In the genomic region with DNA sequence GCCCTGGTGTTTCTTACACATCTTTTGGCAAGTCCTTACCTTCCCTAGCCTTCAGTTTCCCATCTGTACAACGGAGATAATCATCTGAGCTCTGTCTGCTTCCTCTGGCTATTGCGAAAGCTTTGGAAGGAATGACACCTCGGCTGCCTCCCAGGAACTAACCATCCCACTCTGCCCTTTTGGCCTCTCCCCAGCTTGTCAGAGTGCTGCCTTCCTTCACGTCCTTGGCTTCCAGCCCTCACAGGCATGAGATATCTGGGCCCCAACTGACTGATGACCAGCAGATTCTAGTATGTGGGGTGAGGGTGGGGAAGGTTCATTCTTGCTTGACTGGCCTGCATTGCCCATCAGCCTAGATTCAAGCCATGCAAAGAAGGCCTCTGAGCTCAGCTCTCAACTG, we compare ENCODE assay signal across 8 cellular contexts.
DNase-seq lines count a peak whose midpoint lies in the region; ATAC-seq, FAIRE-seq and TF ChIP-seq lines count a peak whose summit lies in the region.

No MANE protein-coding gene starts in this region.

- ATAC-seq in GM19328 (IDR thresholded peaks at IDR 0.05; ENCODE audit: unreplicated experiment): no peak
- ATAC-seq in HG03045 (IDR thresholded peaks at IDR 0.05; ENCODE audit: unreplicated experiment): no peak

- H3K27me3 ChIP-seq in adipocyte (replicated peaks; ENCODE audit: control insufficient read depth, insufficient read depth, low read length) (no peaks in the 10 kb centered on the region), small intestine (ENCODE audit: control insufficient read depth in 2 of 2, insufficient read depth in 2 of 2, low read length in 2 of 2) (no peaks in the 10 kb centered on the region)

- peak overlapping the region; percentile 31 for H3K9ac ChIP-seq in adipocyte (ENCODE audit: low read length)

- peak; percentile 40 for DNase-seq in H54 (ENCODE audit: insufficient read length, low spot score)
- peak; percentile 96 for DNase-seq in adipocyte (ENCODE audit: low read depth)
- DNase-seq in islet precursor cell: peak; percentile 81
- peak; percentile 94 for DNase-seq in small intestine
- DNase-seq in NCI-H2081 (lab: John Stamatoyannopoulos, UW): no peak
- DNase-seq in NCI-H446 treated with DMSO at 0.1 percent for 48 hours (lab: John Stamatoyannopoulos, UW): no peak

- no peak for TF ChIP-seq POLR2A in H54 (IDR thresholded peaks at IDR 0.05; ENCODE audit: low read depth, low read length)

- peaks cover 30% of the 10 kb centered on the region for H3K4me1 ChIP-seq in adipocyte (ENCODE audit: control insufficient read depth, insufficient read depth, low read length)
- peaks cover 4 to 22% of the 10 kb centered on the region in 2 donors for H3K4me1 ChIP-seq in small intestine (ENCODE audit: control insufficient read depth in 2 of 2, insufficient read depth in 1 of 2, low read depth in 1 of 2, low read length in 1 of 2)

- FAIRE-seq in H54 (lab: Jason Lieb, UNC) (peak; percentile 11), small intestine (lab: Jason Lieb, UNC) (no peak)

- H3K36me3 ChIP-seq in adipocyte (ENCODE audit: control insufficient read depth, insufficient read depth, low read length, severe bottlenecking): no peaks in the 10 kb centered on the region
- no peaks in the 10 kb centered on the region for H3K36me3 ChIP-seq in small intestine (ENCODE audit: control insufficient read depth in 2 of 2, insufficient read depth in 2 of 2, low read length in 2 of 2)

- WGBS in small intestine, 3 donors: 7 to 40% (median 33%) methylated on average over 4 of the region's 4 CpGs

- no peaks in the 10 kb centered on the region for H3K9me3 ChIP-seq in adipocyte (ENCODE audit: control insufficient read depth, low read length)
- H3K9me3 ChIP-seq in small intestine (ENCODE audit: control insufficient read depth, low read depth): no peaks in the 10 kb centered on the region

- H3K4me3 ChIP-seq in adipocyte (ENCODE audit: low read length) (no peak overlapping the region), small intestine (ENCODE audit: low read depth in 1 of 2, low read length in 2 of 2) (no peak overlapping the region)

- peak overlapping the region in 1 of 2 donors; percentile 19 for H3K27ac ChIP-seq in small intestine (ENCODE audit: low read depth in 1 of 2, low read length in 1 of 2)

Comparison
In these comparisons a context has a peak if more than half of its experiments do, and no peak if none do; other contexts are left out.
1. DNase-seq: peak in H54 (single experiment), adipocyte (single experiment), islet precursor cell (single experiment) and small intestine (single experiment); none in NCI-H2081 (0 of 2) and NCI-H446 treated with DMSO at 0.1 percent for 48 hours (single experiment).